1 cellular context compared by ENCODE assay signal in the genomic region with DNA sequence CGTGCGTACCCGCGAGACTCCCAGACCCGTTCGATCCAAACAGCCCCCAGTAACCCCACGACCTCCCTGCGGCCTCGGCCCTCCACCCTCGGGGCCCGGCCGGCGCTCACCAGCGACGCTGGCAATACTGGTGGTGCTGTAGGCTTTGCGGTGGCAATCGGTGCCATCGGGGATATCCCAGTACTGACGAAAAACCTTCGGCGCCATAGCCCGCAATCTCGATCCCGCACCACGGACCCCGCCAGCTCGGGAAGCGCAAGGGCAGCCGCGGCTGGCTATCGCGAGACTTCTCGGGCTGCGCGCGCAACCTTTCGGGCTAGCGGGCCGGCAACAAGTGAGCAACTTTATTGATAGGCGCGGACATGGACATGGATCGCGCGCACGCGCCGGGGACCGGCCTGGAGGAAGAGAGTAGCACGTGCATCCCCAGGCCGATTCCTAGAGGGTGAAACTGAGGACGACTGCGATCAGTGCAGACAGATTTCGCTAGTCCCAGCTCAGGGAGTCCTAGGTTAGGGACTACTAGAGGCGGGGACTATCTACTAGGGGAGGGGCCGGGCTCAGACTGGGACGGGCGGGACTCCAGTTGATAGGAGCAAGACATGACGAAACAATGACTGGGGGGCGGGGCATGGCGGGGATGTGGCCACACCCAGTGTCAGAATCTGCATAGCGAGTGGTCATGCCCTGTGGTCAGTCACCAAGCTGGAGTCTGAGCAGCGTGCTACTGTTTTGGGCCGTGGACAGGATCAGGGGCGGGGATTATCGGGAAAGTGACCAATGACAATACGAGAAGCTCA.
TF ChIP-seq lines count a peak whose summit lies in the region.

A gene (minus strand): TSS at position 289 of the 800 bp plus-strand sequence. CDS start 82 bp downstream, at position 207.

TF ChIP-seq in HepG2, 621 proteins besides CTCF, POLR2A, EP300 and RAD21 (continued from another document and continues in another):
- TF ChIP-seq, protein P1, sequence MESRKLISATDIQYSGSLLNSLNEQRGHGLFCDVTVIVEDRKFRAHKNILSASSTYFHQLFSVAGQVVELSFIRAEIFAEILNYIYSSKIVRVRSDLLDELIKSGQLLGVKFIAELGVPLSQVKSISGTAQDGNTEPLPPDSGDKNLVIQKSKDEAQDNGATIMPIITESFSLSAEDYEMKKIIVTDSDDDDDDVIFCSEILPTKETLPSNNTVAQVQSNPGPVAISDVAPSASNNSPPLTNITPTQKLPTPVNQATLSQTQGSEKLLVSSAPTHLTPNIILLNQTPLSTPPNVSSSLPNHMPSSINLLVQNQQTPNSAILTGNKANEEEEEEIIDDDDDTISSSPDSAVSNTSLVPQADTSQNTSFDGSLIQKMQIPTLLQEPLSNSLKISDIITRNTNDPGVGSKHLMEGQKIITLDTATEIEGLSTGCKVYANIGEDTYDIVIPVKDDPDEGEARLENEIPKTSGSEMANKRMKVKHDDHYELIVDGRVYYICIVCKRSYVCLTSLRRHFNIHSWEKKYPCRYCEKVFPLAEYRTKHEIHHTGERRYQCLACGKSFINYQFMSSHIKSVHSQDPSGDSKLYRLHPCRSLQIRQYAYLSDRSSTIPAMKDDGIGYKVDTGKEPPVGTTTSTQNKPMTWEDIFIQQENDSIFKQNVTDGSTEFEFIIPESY (CRISPR knock-in tag; IDR thresholded peaks at IDR 0.05): peak; percentile 72; the same call in 1 of the 2 replicates
- TF ChIP-seq FIP1L1 (IDR thresholded peaks at IDR 0.05; ENCODE audit: borderline replicate concordance, insufficient read depth, low read depth, low read length): no peak
- TF ChIP-seq, protein P2, sequence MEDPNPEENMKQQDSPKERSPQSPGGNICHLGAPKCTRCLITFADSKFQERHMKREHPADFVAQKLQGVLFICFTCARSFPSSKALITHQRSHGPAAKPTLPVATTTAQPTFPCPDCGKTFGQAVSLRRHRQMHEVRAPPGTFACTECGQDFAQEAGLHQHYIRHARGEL (CRISPR knock-in tag; IDR thresholded peaks at IDR 0.05): peak; percentile 80; the same call in 1 of the 2 replicates
- peak; percentile 98 for TF ChIP-seq CHD2 (IDR thresholded peaks at IDR 0.05; ENCODE audit: low read depth, low read length)
- peak; percentile 54; the same call in 1 of the 2 replicates for TF ChIP-seq ZNF124 (CRISPR knock-in tag; IDR thresholded peaks at IDR 0.05)
- TF ChIP-seq ZSCAN25 (CRISPR knock-in tag; IDR thresholded peaks at IDR 0.05): no peak
- TF ChIP-seq, protein P3, sequence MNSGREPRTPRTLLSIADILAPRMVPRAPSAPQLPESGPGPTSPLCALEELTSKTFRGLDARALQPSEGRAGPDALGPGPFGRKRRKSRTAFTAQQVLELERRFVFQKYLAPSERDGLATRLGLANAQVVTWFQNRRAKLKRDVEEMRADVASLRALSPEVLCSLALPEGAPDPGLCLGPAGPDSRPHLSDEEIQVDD (CRISPR knock-in tag; IDR thresholded peaks at IDR 0.05; ENCODE audit: borderline replicate concordance): no peak
- peak; percentile 78; the same call in 1 of the 2 replicates for TF ChIP-seq TBX3 (IDR thresholded peaks at IDR 0.05; ENCODE audit: borderline replicate concordance)
- TF ChIP-seq, protein P4, sequence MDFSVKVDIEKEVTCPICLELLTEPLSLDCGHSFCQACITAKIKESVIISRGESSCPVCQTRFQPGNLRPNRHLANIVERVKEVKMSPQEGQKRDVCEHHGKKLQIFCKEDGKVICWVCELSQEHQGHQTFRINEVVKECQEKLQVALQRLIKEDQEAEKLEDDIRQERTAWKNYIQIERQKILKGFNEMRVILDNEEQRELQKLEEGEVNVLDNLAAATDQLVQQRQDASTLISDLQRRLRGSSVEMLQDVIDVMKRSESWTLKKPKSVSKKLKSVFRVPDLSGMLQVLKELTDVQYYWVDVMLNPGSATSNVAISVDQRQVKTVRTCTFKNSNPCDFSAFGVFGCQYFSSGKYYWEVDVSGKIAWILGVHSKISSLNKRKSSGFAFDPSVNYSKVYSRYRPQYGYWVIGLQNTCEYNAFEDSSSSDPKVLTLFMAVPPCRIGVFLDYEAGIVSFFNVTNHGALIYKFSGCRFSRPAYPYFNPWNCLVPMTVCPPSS (IDR thresholded peaks at IDR 0.05): no peak
- no peak; the same call in 1 of the 2 replicates for TF ChIP-seq SOX13 (IDR thresholded peaks at IDR 0.05)
- peak in 1 of 2 experiments; percentile 63; a peak in 1 of 4 replicates for TF ChIP-seq SOX13 (CRISPR knock-in tag; conservative IDR thresholded peaks at IDR 0.05 in 1 of 2, IDR thresholded peaks at IDR 0.05 in 1 of 2)
- no peak for TF ChIP-seq FOXP1 (IDR thresholded peaks at IDR 0.05)
- no peak; the same call in 1 of the 2 replicates for TF ChIP-seq FOXP1 (CRISPR knock-in tag; IDR thresholded peaks at IDR 0.05)
- no peak for TF ChIP-seq KLF13 (CRISPR knock-in tag; IDR thresholded peaks at IDR 0.05)
- 0 out of 2 replicates have a peak, but pooled peaks have one; percentile 31 for TF ChIP-seq ZNF746 (CRISPR knock-in tag; IDR thresholded peaks at IDR 0.05)
- TF ChIP-seq, protein P5, sequence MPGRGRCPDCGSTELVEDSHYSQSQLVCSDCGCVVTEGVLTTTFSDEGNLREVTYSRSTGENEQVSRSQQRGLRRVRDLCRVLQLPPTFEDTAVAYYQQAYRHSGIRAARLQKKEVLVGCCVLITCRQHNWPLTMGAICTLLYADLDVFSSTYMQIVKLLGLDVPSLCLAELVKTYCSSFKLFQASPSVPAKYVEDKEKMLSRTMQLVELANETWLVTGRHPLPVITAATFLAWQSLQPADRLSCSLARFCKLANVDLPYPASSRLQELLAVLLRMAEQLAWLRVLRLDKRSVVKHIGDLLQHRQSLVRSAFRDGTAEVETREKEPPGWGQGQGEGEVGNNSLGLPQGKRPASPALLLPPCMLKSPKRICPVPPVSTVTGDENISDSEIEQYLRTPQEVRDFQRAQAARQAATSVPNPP (CRISPR knock-in tag; IDR thresholded peaks at IDR 0.05): no peak
- no peak for TF ChIP-seq CBX1 (IDR thresholded peaks at IDR 0.05; ENCODE audit: low read depth)
- peak; percentile 68; the same call in 1 of the 2 replicates for TF ChIP-seq ZNF552 (CRISPR knock-in tag; IDR thresholded peaks at IDR 0.05; ENCODE audit: borderline replicate concordance)
- TF ChIP-seq ESRRA (CRISPR knock-in tag; IDR thresholded peaks at IDR 0.05; ENCODE audit: low read depth): no peak; the same call in 1 of the 2 replicates
- TF ChIP-seq RARG (CRISPR knock-in tag; IDR thresholded peaks at IDR 0.05; ENCODE audit: low read depth): no peak
- 0 out of 2 replicates have a peak, but pooled peaks have one; percentile 52 for TF ChIP-seq POLR2AphosphoS2 (IDR thresholded peaks at IDR 0.05; ENCODE audit: low read depth, low read length)
- no peak for TF ChIP-seq MAF1 (CRISPR knock-in tag; IDR thresholded peaks at IDR 0.05; ENCODE audit: borderline replicate concordance)
- TF ChIP-seq, protein P6, sequence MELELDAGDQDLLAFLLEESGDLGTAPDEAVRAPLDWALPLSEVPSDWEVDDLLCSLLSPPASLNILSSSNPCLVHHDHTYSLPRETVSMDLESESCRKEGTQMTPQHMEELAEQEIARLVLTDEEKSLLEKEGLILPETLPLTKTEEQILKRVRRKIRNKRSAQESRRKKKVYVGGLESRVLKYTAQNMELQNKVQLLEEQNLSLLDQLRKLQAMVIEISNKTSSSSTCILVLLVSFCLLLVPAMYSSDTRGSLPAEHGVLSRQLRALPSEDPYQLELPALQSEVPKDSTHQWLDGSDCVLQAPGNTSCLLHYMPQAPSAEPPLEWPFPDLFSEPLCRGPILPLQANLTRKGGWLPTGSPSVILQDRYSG (CRISPR knock-in tag; IDR thresholded peaks at IDR 0.05): no peak
- no peak for TF ChIP-seq ZNF766 (CRISPR knock-in tag; IDR thresholded peaks at IDR 0.05; ENCODE audit: borderline replicate concordance)
- no peak for TF ChIP-seq ZNF720 (CRISPR knock-in tag; IDR thresholded peaks at IDR 0.05)
- peak; percentile 66; the same call in 1 of the 2 replicates for TF ChIP-seq JUND (CRISPR knock-in tag; IDR thresholded peaks at IDR 0.05)
- TF ChIP-seq DMAP1 (CRISPR knock-in tag; IDR thresholded peaks at IDR 0.05): peak; percentile 95
- no peak; the same call in 1 of the 2 replicates for TF ChIP-seq CAMTA2 (CRISPR knock-in tag; IDR thresholded peaks at IDR 0.05; ENCODE audit: borderline replicate concordance)
- TF ChIP-seq ZNF460 (CRISPR knock-in tag; IDR thresholded peaks at IDR 0.05; ENCODE audit: borderline replicate concordance): peak; percentile 67; the same call in 1 of the 2 replicates
- TF ChIP-seq ZNF7 (CRISPR knock-in tag; IDR thresholded peaks at IDR 0.05): no peak
- TF ChIP-seq ARHGAP35 (CRISPR knock-in tag; IDR thresholded peaks at IDR 0.05; ENCODE audit: borderline replicate concordance): no peak; the same call in 1 of the 2 replicates
- peak; percentile 31; the same call in 1 of the 2 replicates for TF ChIP-seq ATF1 (CRISPR knock-in tag; IDR thresholded peaks at IDR 0.05)
- 0 out of 2 replicates have a peak, but pooled peaks have one; percentile 22 for TF ChIP-seq ZNF615 (CRISPR knock-in tag; IDR thresholded peaks at IDR 0.05; ENCODE audit: borderline replicate concordance)
- peak; percentile 98; the same call in 1 of the 2 replicates for TF ChIP-seq ZZZ3 (CRISPR knock-in tag; IDR thresholded peaks at IDR 0.05; ENCODE audit: borderline replicate concordance)
- TF ChIP-seq SIX1 (CRISPR knock-in tag; IDR thresholded peaks at IDR 0.05; ENCODE audit: borderline replicate concordance): peak; percentile 40; the same call in 1 of the 2 replicates
- peak; percentile 76; the same call in 1 of the 2 replicates for TF ChIP-seq FOXC1 (CRISPR knock-in tag; IDR thresholded peaks at IDR 0.05; ENCODE audit: borderline replicate concordance)
- TF ChIP-seq BORCS8-MEF2B (CRISPR knock-in tag; IDR thresholded peaks at IDR 0.05): peak; percentile 71; the same call in 1 of the 2 replicates
- no peak for TF ChIP-seq SRSF9 (IDR thresholded peaks at IDR 0.05; ENCODE audit: borderline replicate concordance, insufficient read depth, low read depth, low read length, poor library complexity, severe bottlenecking)
- TF ChIP-seq, protein P7, sequence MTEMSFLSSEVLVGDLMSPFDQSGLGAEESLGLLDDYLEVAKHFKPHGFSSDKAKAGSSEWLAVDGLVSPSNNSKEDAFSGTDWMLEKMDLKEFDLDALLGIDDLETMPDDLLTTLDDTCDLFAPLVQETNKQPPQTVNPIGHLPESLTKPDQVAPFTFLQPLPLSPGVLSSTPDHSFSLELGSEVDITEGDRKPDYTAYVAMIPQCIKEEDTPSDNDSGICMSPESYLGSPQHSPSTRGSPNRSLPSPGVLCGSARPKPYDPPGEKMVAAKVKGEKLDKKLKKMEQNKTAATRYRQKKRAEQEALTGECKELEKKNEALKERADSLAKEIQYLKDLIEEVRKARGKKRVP (CRISPR knock-in tag; IDR thresholded peaks at IDR 0.05): peak in 1 of 2 experiments; percentile 91; a peak in 2 of 4 replicates
- TF ChIP-seq ZNF790 (CRISPR knock-in tag; IDR thresholded peaks at IDR 0.05; ENCODE audit: borderline replicate concordance): 0 out of 2 replicates have a peak, but pooled peaks have one; percentile 64
- TF ChIP-seq SRY (CRISPR knock-in tag; IDR thresholded peaks at IDR 0.05): peak; percentile 94
- TF ChIP-seq HOXA3 (CRISPR knock-in tag; IDR thresholded peaks at IDR 0.05): peak; percentile 94
- TF ChIP-seq NBN (conservative IDR thresholded peaks at IDR 0.05): no peak
- TF ChIP-seq RFXANK (CRISPR knock-in tag; IDR thresholded peaks at IDR 0.05): peak; percentile 38; the same call in 1 of the 2 replicates
- TF ChIP-seq SOX6 (IDR thresholded peaks at IDR 0.05): no peak
- peak; percentile 86 for TF ChIP-seq SOX6 (CRISPR knock-in tag; IDR thresholded peaks at IDR 0.05)
- TF ChIP-seq NCOA5 (CRISPR knock-in tag; IDR thresholded peaks at IDR 0.05): no peak
- peak; percentile 85; the same call in 1 of the 2 replicates for TF ChIP-seq ZNF230 (CRISPR knock-in tag; IDR thresholded peaks at IDR 0.05)
- TF ChIP-seq, protein P8, sequence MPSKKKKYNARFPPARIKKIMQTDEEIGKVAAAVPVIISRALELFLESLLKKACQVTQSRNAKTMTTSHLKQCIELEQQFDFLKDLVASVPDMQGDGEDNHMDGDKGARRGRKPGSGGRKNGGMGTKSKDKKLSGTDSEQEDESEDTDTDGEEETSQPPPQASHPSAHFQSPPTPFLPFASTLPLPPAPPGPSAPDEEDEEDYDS (CRISPR knock-in tag; IDR thresholded peaks at IDR 0.05): no peak
- TF ChIP-seq, protein P9, sequence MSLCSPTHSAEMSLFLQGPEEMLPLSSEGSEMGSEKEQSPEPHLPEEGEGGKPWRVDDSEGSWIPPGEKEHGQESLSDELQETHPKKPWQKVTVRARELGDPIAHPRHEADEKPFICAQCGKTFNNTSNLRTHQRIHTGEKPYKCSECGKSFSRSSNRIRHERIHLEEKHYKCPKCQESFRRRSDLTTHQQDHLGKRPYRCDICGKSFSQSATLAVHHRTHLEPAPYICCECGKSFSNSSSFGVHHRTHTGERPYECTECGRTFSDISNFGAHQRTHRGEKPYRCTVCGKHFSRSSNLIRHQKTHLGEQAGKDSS (CRISPR knock-in tag; IDR thresholded peaks at IDR 0.05; ENCODE audit: borderline replicate concordance, low read depth): 0 out of 2 replicates have a peak, but pooled peaks have one; percentile 28
- TF ChIP-seq, protein P10, sequence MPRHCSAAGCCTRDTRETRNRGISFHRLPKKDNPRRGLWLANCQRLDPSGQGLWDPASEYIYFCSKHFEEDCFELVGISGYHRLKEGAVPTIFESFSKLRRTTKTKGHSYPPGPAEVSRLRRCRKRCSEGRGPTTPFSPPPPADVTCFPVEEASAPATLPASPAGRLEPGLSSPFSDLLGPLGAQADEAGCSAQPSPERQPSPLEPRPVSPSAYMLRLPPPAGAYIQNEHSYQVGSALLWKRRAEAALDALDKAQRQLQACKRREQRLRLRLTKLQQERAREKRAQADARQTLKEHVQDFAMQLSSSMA (CRISPR knock-in tag; IDR thresholded peaks at IDR 0.05): peak; percentile 97; the same call in 1 of the 2 replicates
- peak; percentile 94 for TF ChIP-seq ASH2L (IDR thresholded peaks at IDR 0.05; ENCODE audit: insufficient read length, low read depth, low read length)
- TF ChIP-seq, protein P11, sequence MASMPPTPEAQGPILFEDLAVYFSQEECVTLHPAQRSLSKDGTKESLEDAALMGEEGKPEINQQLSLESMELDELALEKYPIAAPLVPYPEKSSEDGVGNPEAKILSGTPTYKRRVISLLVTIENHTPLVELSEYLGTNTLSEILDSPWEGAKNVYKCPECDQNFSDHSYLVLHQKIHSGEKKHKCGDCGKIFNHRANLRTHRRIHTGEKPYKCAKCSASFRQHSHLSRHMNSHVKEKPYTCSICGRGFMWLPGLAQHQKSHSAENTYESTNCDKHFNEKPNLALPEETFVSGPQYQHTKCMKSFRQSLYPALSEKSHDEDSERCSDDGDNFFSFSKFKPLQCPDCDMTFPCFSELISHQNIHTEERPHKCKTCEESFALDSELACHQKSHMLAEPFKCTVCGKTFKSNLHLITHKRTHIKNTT (CRISPR knock-in tag; IDR thresholded peaks at IDR 0.05): no peak
- TF ChIP-seq PAF1 (CRISPR knock-in tag; IDR thresholded peaks at IDR 0.05): no peak
- TF ChIP-seq ZNF761 (CRISPR knock-in tag; conservative IDR thresholded peaks at IDR 0.05): 0 out of 2 replicates have a peak, but pooled peaks have one; percentile 64
- no peak for TF ChIP-seq SIX4 (CRISPR knock-in tag; IDR thresholded peaks at IDR 0.05)
- no peak for TF ChIP-seq NCOA2 (CRISPR knock-in tag; IDR thresholded peaks at IDR 0.05)
- TF ChIP-seq ZBTB7A (CRISPR knock-in tag; IDR thresholded peaks at IDR 0.05): 0 out of 2 replicates have a peak, but pooled peaks have one; percentile 74
